ENCODE assay signal across 24 cellular contexts in genomic region chr1:184112176-184112948, GRCh38.
"Had no signal": no experiment of that assay in that cellular context is flagged by ENCODE, and none has a peak within 500 bp of the region (broad histone marks: within the 10 kb centered on the region; RNA-seq: fewer than 3 reads in every experiment).

No MANE protein-coding gene starts in this region.

- H3K27ac ChIP-seq: dorsolateral prefrontal cortex, ovary, tibial artery had no signal

- H3K27ac Mint-ChIP-seq: activated CD8-positive, alpha-beta T cell treated with anti-CD3 and anti-CD28 coated beads for 36 hours; activated naive CD8-positive, alpha-beta T cell treated with anti-CD3 and anti-CD28 coated beads for 36 hours; activated T-helper 17 cell treated with anti-CD3 and anti-CD28 coated beads, Interleukin-2, amount 50 U/mL, for 72 hours; memory B cell; naive B cell had no signal

- H3K36me3 ChIP-seq: ovary, tibial artery had no signal

- H3K36me3 Mint-ChIP-seq: activated naive CD8-positive, alpha-beta T cell treated with anti-CD3 and anti-CD28 coated beads for 36 hours had no signal

- H3K27me3 ChIP-seq: dorsolateral prefrontal cortex, ovary, tibial artery had no signal

- H3K4me1 Mint-ChIP-seq: activated T-helper 17 cell treated with anti-CD3 and anti-CD28 coated beads, Interleukin-2, amount 50 U/mL, for 72 hours had no signal

- ATAC-seq: activated CD8-positive, alpha-beta T cell treated with anti-CD3 and anti-CD28 coated beads for 36 hours; activated T-helper 17 cell treated with anti-CD3 and anti-CD28 coated beads, Interleukin-2, amount 50 U/mL, for 72 hours; left ventricle myocardium superior; mucosa of descending colon; stimulated activated naive CD8-positive, alpha-beta T cell treated with anti-CD3 and anti-CD28 coated beads, Interleukin-15, Interleukin-2, amounts not matched to agents 100 U/mL and 50 U/mL, for 24 hours had no signal

- H3K9me3 ChIP-seq: mucosa of descending colon, ovary, tibial artery had no signal

- H3K4me3 Mint-ChIP-seq: activated CD8-positive, alpha-beta T cell treated with anti-CD3 and anti-CD28 coated beads for 36 hours; activated naive CD8-positive, alpha-beta T cell treated with anti-CD3 and anti-CD28 coated beads for 36 hours; activated T-helper 17 cell treated with anti-CD3 and anti-CD28 coated beads, Interleukin-2, amount 50 U/mL, for 72 hours; memory B cell; naive B cell had no signal

- H3K4me3 ChIP-seq: dorsolateral prefrontal cortex, mucosa of descending colon, ovary, tibial artery had no signal

- H3K27me3 Mint-ChIP-seq: activated CD8-positive, alpha-beta T cell treated with anti-CD3 and anti-CD28 coated beads for 36 hours; activated naive CD8-positive, alpha-beta T cell treated with anti-CD3 and anti-CD28 coated beads for 36 hours; activated T-helper 17 cell treated with anti-CD3 and anti-CD28 coated beads, Interleukin-2, amount 50 U/mL, for 72 hours; memory B cell; naive B cell had no signal

- FAIRE-seq: kidney had no signal

- H3K4me1 ChIP-seq: tibial artery had no signal

- DNase-seq: activated CD4-positive, alpha-beta T cell treated with anti-CD3 and anti-CD28 coated beads for 48 hours; activated CD4-positive, CD25-positive, alpha-beta regulatory T cell; activated CD8-positive, alpha-beta T cell treated with anti-CD3 and anti-CD28 coated beads for 36 hours; activated naive CD4-positive, alpha-beta T cell; activated naive CD8-positive, alpha-beta T cell treated with anti-CD3 and anti-CD28 coated beads for 36 hours; activated T-cell treated with anti-CD3 and anti-CD28 coated beads, Interleukin-2, amount 50 U/mL, for 1 hour; amygdala; caudate nucleus; dorsolateral prefrontal cortex; foreskin melanocyte; glutamatergic neuron; hypothalamus; kidney; left ventricle myocardium superior; mucosa of descending colon; naive B cell; ovary; stimulated activated CD4-positive, alpha-beta T cell treated with anti-CD3 and anti-CD28 coated beads, Interleukin-2, amount 100 ng/mL, for 24 hours; stimulated activated naive CD8-positive, alpha-beta T cell treated with anti-CD3 and anti-CD28 coated beads, Interleukin-15, Interleukin-2, amounts not matched to agents 100 U/mL and 50 U/mL, for 24 hours; substantia nigra; T1000; tibial artery had no signal
